Comparison of ENCODE assay signal across 1 cellular context in the genomic region with DNA sequence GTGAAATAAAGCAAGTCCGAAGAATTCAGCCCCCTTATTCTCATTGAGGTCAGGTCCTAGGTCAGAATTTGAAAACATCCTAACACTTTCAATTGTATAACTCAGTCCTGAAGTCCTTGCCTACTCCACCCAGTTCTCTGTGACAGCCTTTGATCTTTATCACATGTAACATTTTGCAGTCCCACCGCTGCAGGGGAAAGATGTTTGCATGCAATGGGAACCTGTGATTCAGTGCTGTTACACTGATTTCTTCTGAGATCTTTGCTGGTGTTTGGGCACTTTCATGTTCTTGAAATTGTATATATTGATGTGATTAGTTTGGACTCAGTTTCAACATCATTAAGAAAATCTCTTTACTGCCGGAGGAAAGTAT.
TF ChIP-seq lines count a peak whose summit lies in the region.

No MANE protein-coding gene starts in this region.

TF ChIP-seq in K562, 482 proteins besides CTCF, POLR2A, EP300 and RAD21 (continued from another document):
- TF ChIP-seq, protein P1, sequence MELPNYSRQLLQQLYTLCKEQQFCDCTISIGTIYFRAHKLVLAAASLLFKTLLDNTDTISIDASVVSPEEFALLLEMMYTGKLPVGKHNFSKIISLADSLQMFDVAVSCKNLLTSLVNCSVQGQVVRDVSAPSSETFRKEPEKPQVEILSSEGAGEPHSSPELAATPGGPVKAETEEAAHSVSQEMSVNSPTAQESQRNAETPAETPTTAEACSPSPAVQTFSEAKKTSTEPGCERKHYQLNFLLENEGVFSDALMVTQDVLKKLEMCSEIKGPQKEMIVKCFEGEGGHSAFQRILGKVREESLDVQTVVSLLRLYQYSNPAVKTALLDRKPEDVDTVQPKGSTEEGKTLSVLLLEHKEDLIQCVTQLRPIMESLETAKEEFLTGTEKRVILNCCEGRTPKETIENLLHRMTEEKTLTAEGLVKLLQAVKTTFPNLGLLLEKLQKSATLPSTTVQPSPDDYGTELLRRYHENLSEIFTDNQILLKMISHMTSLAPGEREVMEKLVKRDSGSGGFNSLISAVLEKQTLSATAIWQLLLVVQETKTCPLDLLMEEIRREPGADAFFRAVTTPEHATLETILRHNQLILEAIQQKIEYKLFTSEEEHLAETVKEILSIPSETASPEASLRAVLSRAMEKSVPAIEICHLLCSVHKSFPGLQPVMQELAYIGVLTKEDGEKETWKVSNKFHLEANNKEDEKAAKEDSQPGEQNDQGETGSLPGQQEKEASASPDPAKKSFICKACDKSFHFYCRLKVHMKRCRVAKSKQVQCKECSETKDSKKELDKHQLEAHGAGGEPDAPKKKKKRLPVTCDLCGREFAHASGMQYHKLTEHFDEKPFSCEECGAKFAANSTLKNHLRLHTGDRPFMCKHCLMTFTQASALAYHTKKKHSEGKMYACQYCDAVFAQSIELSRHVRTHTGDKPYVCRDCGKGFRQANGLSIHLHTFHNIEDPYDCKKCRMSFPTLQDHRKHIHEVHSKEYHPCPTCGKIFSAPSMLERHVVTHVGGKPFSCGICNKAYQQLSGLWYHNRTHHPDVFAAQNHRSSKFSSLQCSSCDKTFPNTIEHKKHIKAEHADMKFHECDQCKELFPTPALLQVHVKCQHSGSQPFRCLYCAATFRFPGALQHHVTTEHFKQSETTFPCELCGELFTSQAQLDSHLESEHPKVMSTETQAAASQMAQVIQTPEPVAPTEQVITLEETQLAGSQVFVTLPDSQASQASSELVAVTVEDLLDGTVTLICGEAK (IDR thresholded peaks at IDR 0.05): no peak
- TF ChIP-seq, protein P1 (CRISPR knock-in tag; IDR thresholded peaks at IDR 0.05): no peak
- no peak for TF ChIP-seq MXI1 (IDR thresholded peaks at IDR 0.05; ENCODE audit: low read depth, low read length)
- TF ChIP-seq KAT8 (IDR thresholded peaks at IDR 0.05; ENCODE audit: low read depth): no peak
- TF ChIP-seq NCOA4 (IDR thresholded peaks at IDR 0.05; ENCODE audit: partially characterized antibody): no peak
- TF ChIP-seq ELF4 (CRISPR knock-in tag; IDR thresholded peaks at IDR 0.05): no peak
- TF ChIP-seq MYNN (IDR thresholded peaks at IDR 0.05): no peak
- TF ChIP-seq MYNN (CRISPR knock-in tag; IDR thresholded peaks at IDR 0.05): no peak
- TF ChIP-seq, protein P2, sequence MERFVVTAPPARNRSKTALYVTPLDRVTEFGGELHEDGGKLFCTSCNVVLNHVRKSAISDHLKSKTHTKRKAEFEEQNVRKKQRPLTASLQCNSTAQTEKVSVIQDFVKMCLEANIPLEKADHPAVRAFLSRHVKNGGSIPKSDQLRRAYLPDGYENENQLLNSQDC (CRISPR knock-in tag; IDR thresholded peaks at IDR 0.05): no peak
- no peak for TF ChIP-seq ZKSCAN1 (IDR thresholded peaks at IDR 0.05; ENCODE audit: low read depth, low read length)
- no peak for TF ChIP-seq RBM25 (IDR thresholded peaks at IDR 0.05; ENCODE audit: low read depth, low read length, severe bottlenecking)
- TF ChIP-seq, protein P3, sequence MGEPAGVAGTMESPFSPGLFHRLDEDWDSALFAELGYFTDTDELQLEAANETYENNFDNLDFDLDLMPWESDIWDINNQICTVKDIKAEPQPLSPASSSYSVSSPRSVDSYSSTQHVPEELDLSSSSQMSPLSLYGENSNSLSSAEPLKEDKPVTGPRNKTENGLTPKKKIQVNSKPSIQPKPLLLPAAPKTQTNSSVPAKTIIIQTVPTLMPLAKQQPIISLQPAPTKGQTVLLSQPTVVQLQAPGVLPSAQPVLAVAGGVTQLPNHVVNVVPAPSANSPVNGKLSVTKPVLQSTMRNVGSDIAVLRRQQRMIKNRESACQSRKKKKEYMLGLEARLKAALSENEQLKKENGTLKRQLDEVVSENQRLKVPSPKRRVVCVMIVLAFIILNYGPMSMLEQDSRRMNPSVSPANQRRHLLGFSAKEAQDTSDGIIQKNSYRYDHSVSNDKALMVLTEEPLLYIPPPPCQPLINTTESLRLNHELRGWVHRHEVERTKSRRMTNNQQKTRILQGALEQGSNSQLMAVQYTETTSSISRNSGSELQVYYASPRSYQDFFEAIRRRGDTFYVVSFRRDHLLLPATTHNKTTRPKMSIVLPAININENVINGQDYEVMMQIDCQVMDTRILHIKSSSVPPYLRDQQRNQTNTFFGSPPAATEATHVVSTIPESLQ (CRISPR knock-in tag; IDR thresholded peaks at IDR 0.05): no peak
- TF ChIP-seq, protein P4, sequence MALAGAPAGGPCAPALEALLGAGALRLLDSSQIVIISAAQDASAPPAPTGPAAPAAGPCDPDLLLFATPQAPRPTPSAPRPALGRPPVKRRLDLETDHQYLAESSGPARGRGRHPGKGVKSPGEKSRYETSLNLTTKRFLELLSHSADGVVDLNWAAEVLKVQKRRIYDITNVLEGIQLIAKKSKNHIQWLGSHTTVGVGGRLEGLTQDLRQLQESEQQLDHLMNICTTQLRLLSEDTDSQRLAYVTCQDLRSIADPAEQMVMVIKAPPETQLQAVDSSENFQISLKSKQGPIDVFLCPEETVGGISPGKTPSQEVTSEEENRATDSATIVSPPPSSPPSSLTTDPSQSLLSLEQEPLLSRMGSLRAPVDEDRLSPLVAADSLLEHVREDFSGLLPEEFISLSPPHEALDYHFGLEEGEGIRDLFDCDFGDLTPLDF (CRISPR knock-in tag; IDR thresholded peaks at IDR 0.05): no peak
- no peak for TF ChIP-seq RFX1 (IDR thresholded peaks at IDR 0.05)
- no peak for TF ChIP-seq DPF2 (IDR thresholded peaks at IDR 0.05)
- no peak for TF ChIP-seq POLR2AphosphoS2 (IDR thresholded peaks at IDR 0.05; ENCODE audit: low read length)
- no peak for TF ChIP-seq ZNF830 (CRISPR knock-in tag; IDR thresholded peaks at IDR 0.05)
- TF ChIP-seq, protein P5, sequence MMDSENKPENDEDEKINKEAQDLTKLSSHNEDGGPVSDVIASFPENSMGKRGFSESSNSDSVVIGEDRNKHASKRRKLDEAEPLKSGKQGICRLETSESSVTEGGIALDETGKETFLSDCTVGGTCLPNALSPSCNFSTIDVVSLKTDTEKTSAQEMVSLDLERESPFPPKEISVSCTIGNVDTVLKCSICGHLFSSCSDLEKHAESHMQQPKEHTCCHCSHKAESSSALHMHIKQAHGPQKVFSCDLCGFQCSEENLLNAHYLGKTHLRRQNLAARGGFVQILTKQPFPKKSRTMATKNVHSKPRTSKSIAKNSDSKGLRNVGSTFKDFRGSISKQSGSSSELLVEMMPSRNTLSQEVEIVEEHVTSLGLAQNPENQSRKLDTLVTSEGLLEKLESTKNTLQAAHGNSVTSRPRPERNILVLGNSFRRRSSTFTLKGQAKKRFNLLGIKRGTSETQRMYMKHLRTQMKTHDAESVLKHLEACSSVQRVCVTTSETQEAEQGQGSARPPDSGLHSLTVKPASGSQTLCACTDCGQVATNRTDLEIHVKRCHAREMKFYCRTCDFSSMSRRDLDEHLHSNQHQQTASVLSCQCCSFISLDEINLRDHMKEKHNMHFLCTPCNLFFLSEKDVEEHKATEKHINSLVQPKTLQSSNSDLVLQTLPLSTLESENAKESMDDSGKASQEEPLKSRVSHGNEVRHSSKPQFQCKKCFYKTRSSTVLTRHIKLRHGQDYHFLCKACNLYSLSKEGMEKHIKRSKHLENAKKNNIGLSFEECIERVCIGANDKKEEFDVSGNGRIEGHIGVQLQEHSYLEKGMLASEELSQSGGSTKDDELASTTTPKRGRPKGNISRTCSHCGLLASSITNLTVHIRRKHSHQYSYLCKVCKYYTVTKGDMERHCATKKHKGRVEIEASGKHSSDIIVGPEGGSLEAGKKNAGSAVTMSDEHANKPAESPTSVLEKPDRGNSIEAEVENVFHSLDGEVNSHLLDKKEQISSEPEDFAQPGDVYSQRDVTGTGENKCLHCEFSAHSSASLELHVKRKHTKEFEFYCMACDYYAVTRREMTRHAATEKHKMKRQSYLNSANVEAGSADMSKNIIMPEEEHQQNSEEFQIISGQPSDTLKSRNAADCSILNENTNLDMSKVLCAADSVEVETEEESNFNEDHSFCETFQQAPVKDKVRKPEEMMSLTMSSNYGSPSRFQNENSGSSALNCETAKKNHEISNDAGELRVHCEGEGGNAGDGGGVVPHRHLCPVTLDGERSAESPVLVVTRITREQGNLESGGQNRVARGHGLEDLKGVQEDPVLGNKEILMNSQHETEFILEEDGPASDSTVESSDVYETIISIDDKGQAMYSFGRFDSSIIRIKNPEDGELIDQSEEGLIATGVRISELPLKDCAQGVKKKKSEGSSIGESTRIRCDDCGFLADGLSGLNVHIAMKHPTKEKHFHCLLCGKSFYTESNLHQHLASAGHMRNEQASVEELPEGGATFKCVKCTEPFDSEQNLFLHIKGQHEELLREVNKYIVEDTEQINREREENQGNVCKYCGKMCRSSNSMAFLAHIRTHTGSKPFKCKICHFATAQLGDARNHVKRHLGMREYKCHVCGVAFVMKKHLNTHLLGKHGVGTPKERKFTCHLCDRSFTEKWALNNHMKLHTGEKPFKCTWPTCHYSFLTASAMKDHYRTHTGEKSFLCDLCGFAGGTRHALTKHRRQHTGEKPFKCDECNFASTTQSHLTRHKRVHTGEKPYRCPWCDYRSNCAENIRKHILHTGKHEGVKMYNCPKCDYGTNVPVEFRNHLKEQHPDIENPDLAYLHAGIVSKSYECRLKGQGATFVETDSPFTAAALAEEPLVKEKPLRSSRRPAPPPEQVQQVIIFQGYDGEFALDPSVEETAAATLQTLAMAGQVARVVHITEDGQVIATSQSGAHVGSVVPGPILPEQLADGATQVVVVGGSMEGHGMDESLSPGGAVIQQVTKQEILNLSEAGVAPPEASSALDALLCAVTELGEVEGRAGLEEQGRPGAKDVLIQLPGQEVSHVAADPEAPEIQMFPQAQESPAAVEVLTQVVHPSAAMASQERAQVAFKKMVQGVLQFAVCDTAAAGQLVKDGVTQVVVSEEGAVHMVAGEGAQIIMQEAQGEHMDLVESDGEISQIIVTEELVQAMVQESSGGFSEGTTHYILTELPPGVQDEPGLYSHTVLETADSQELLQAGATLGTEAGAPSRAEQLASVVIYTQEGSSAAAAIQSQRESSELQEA (IDR thresholded peaks at IDR 0.05; ENCODE audit: low read depth): no peak
- no peak for TF ChIP-seq GABPB1 (CRISPR knock-in tag; IDR thresholded peaks at IDR 0.05)
- no peak for TF ChIP-seq CHCHD3 (CRISPR knock-in tag; IDR thresholded peaks at IDR 0.05)
- no peak for TF ChIP-seq ZFP36 (IDR thresholded peaks at IDR 0.05; ENCODE audit: low read depth, low read length, partially characterized antibody)
- TF ChIP-seq, protein P6, sequence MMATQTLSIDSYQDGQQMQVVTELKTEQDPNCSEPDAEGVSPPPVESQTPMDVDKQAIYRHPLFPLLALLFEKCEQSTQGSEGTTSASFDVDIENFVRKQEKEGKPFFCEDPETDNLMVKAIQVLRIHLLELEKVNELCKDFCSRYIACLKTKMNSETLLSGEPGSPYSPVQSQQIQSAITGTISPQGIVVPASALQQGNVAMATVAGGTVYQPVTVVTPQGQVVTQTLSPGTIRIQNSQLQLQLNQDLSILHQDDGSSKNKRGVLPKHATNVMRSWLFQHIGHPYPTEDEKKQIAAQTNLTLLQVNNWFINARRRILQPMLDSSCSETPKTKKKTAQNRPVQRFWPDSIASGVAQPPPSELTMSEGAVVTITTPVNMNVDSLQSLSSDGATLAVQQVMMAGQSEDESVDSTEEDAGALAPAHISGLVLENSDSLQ (IDR thresholded peaks at IDR 0.05): peak; percentile 29; the same call in 1 of the 2 replicates
- TF ChIP-seq, protein P7, sequence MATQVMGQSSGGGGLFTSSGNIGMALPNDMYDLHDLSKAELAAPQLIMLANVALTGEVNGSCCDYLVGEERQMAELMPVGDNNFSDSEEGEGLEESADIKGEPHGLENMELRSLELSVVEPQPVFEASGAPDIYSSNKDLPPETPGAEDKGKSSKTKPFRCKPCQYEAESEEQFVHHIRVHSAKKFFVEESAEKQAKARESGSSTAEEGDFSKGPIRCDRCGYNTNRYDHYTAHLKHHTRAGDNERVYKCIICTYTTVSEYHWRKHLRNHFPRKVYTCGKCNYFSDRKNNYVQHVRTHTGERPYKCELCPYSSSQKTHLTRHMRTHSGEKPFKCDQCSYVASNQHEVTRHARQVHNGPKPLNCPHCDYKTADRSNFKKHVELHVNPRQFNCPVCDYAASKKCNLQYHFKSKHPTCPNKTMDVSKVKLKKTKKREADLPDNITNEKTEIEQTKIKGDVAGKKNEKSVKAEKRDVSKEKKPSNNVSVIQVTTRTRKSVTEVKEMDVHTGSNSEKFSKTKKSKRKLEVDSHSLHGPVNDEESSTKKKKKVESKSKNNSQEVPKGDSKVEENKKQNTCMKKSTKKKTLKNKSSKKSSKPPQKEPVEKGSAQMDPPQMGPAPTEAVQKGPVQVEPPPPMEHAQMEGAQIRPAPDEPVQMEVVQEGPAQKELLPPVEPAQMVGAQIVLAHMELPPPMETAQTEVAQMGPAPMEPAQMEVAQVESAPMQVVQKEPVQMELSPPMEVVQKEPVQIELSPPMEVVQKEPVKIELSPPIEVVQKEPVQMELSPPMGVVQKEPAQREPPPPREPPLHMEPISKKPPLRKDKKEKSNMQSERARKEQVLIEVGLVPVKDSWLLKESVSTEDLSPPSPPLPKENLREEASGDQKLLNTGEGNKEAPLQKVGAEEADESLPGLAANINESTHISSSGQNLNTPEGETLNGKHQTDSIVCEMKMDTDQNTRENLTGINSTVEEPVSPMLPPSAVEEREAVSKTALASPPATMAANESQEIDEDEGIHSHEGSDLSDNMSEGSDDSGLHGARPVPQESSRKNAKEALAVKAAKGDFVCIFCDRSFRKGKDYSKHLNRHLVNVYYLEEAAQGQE (CRISPR knock-in tag; IDR thresholded peaks at IDR 0.05; ENCODE audit: low read depth): no peak
- peak; percentile 38; the same call in 1 of the 2 replicates for TF ChIP-seq LEF1 (IDR thresholded peaks at IDR 0.05)
- TF ChIP-seq, protein P8, sequence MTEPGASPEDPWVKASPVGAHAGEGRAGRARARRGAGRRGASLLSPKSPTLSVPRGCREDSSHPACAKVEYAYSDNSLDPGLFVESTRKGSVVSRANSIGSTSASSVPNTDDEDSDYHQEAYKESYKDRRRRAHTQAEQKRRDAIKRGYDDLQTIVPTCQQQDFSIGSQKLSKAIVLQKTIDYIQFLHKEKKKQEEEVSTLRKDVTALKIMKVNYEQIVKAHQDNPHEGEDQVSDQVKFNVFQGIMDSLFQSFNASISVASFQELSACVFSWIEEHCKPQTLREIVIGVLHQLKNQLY (CRISPR knock-in tag; conservative IDR thresholded peaks at IDR 0.05): no peak
- no peak for TF ChIP-seq MCM2 (IDR thresholded peaks at IDR 0.05; ENCODE audit: low read depth)
